17 cellular contexts compared by ENCODE assay signal in genomic region chr11:96196074-96196787, GRCh38.
DNase-seq lines count a peak whose midpoint lies in the region; ATAC-seq and TF ChIP-seq lines count a peak whose summit lies in the region.
"Had no signal": no experiment of that assay in that cellular context is flagged by ENCODE, and none has a peak within 500 bp of the region (broad histone marks: within the 10 kb centered on the region; RNA-seq: fewer than 3 reads in every experiment).

No MANE protein-coding gene starts in this region.

- no peaks in the 10 kb centered on the region for H3K9me3 Mint-ChIP-seq in stimulated activated naive CD8-positive, alpha-beta T cell treated with anti-CD3 and anti-CD28 coated beads, Interleukin-15, Interleukin-2, amounts not matched to agents 100 ng/mL and 50 ng/mL, for 24 hours
- no peaks in the 10 kb centered on the region for H3K9me3 Mint-ChIP-seq in naive B cell

- H3K4me1 ChIP-seq in mammary epithelial cell (ENCODE audit: insufficient read depth, low read length): peaks cover 9% of the 10 kb centered on the region

- H4K20me1 ChIP-seq in mammary epithelial cell (ENCODE audit: insufficient read depth, low read length): no peaks in the 10 kb centered on the region

- no peak for TF ChIP-seq CTCF in mammary epithelial cell (conservative IDR thresholded peaks at IDR 0.05 in 1 of 2, IDR thresholded peaks at IDR 0.05 in 1 of 2; ENCODE audit: extremely low read depth in 1 of 2, insufficient read depth in 1 of 2, low read depth in 1 of 2, low read length in 2 of 2)

- H3K4me3 Mint-ChIP-seq in stimulated activated naive CD8-positive, alpha-beta T cell treated with anti-CD3 and anti-CD28 coated beads, Interleukin-15, Interleukin-2, amounts not matched to agents 100 ng/mL and 50 ng/mL, for 24 hours: no peak overlapping the region
- H3K4me3 Mint-ChIP-seq in naive B cell: no peak overlapping the region

- H3K27ac ChIP-seq in mammary epithelial cell (ENCODE audit: insufficient read depth, low read depth, low read length): no peak overlapping the region
- H3K27ac ChIP-seq: heart left ventricle, Peyer's patch, thyroid gland had no signal

- intact Hi-C loops in mammary epithelial cell (cut with micrococcal nuclease) (no loop called here), posterior cingulate gyrus (cut with DNase I) (no loop called here)

- H2AFZ ChIP-seq in mammary epithelial cell (ENCODE audit: low read depth, low read length): peak overlapping the region; percentile 74

- no peaks in the 10 kb centered on the region for H3K27me3 Mint-ChIP-seq in stimulated activated naive CD8-positive, alpha-beta T cell treated with anti-CD3 and anti-CD28 coated beads, Interleukin-15, Interleukin-2, amounts not matched to agents 100 ng/mL and 50 ng/mL, for 24 hours
- no peaks in the 10 kb centered on the region for H3K27me3 Mint-ChIP-seq in naive B cell

- no peaks in the 10 kb centered on the region for H3K36me3 ChIP-seq in mammary epithelial cell (ENCODE audit: insufficient read depth, low read length)
- H3K36me3 ChIP-seq: heart left ventricle, Peyer's patch, thyroid gland had no signal

- peaks cover 23% of the 10 kb centered on the region for H3K36me3 Mint-ChIP-seq in stimulated activated naive CD8-positive, alpha-beta T cell treated with anti-CD3 and anti-CD28 coated beads, Interleukin-15, Interleukin-2, amounts not matched to agents 100 ng/mL and 50 ng/mL, for 24 hours (ENCODE audit: low read depth)
- H3K36me3 Mint-ChIP-seq in naive B cell: peaks cover 0 to 5% of the 10 kb centered on the region in 2 donors

- H3K9ac ChIP-seq in mammary epithelial cell (ENCODE audit: insufficient read depth, low read length): no peak overlapping the region

- H3K4me2 ChIP-seq in mammary epithelial cell (ENCODE audit: insufficient read depth, low read depth, low read length): peak overlapping the region; percentile 52

- no peak overlapping the region for H3K4me3 ChIP-seq in mammary epithelial cell (replicated peaks in 1 of 3; ENCODE audit: insufficient read depth in 1 of 3, low read depth in 2 of 3, low read length in 3 of 3)
- H3K4me3 ChIP-seq: heart left ventricle, Peyer's patch, thyroid gland had no signal

- H3K9me3 ChIP-seq in mammary epithelial cell (replicated peaks; ENCODE audit: insufficient read depth, low read length): no peaks in the 10 kb centered on the region
- H3K9me3 ChIP-seq: heart left ventricle, Peyer's patch, thyroid gland had no signal

- dilution Hi-C loops in mammary epithelial cell (cut with HindIII; ENCODE audit: low sequenced_read_pairs): no loop called here

- H3K27me3 ChIP-seq in mammary epithelial cell (ENCODE audit: insufficient read depth, low read length): no peaks in the 10 kb centered on the region
- H3K27me3 ChIP-seq: heart left ventricle, Peyer's patch, thyroid gland had no signal

- no peak for ATAC-seq in stimulated activated naive CD8-positive, alpha-beta T cell treated with anti-CD3 and anti-CD28 coated beads, Interleukin-15, Interleukin-2, amounts not matched to agents 100 U/mL and 50 U/mL, for 24 hours
- no peak for ATAC-seq in naive B cell (ENCODE audit: low read depth in 2 of 2)
- ATAC-seq in HG02759 (IDR thresholded peaks at IDR 0.05; ENCODE audit: unreplicated experiment): no peak
- ATAC-seq in HG02678 (IDR thresholded peaks at IDR 0.05; ENCODE audit: unreplicated experiment): no peak
- no peak for ATAC-seq in GM19351 (IDR thresholded peaks at IDR 0.05; ENCODE audit: unreplicated experiment)
- ATAC-seq: heart left ventricle, left colon had no signal

- DNase-seq in stimulated activated naive CD8-positive, alpha-beta T cell treated with anti-CD3 and anti-CD28 coated beads, Interleukin-15, Interleukin-2, amounts not matched to agents 100 U/mL and 50 U/mL, for 24 hours: no peak
- DNase-seq in mammary epithelial cell (no peak), naive B cell (no peak), posterior cingulate gyrus (no peak)
- DNase-seq: activated CD4-positive, CD25-positive, alpha-beta regulatory T cell; cortex of kidney; heart left ventricle; left colon; NCI-H187; NCI-H69; Peyer's patch; T-helper 1 cell; thyroid gland had no signal

- peaks cover 94% of the 10 kb centered on the region for H3K4me1 Mint-ChIP-seq in stimulated activated naive CD8-positive, alpha-beta T cell treated with anti-CD3 and anti-CD28 coated beads, Interleukin-15, Interleukin-2, amounts not matched to agents 100 ng/mL and 50 ng/mL, for 24 hours (ENCODE audit: low read depth)
- H3K4me1 Mint-ChIP-seq in naive B cell: peaks cover 64 to 84% (median 66%) of the 10 kb centered on the region in 3 donors

- in situ Hi-C loops in mammary epithelial cell (cut with MboI; ENCODE audit: low sequenced_read_pairs in 2 of 2): no loop called here

- H3K79me2 ChIP-seq in mammary epithelial cell (ENCODE audit: insufficient read depth, low read length): no peaks in the 10 kb centered on the region

- H3K27ac Mint-ChIP-seq in stimulated activated naive CD8-positive, alpha-beta T cell treated with anti-CD3 and anti-CD28 coated beads, Interleukin-15, Interleukin-2, amounts not matched to agents 100 ng/mL and 50 ng/mL, for 24 hours: peak overlapping the region; percentile 89
- peak overlapping the region in 4 of 6 donors; percentile 62 to 90 (median 70) for H3K27ac Mint-ChIP-seq in naive B cell

- CTCF ChIA-PET in mammary epithelial cell (lab: Charles Lee; ENCODE audit: low non-redundant PET): no interaction called here

- no TSS peak for BruUV-seq in mammary epithelial cell (replicated peaks; lab: Mats Ljungman, UMichigan)

- 20% methylated on average over 8 of the region's 8 CpGs for WGBS in mammary epithelial cell (ENCODE audit: low coverage, missing lambda C conversion rate)
